39 cellular contexts compared by ENCODE assay signal in genomic region chr17:40796846-40797245, GRCh38. TPM values are rescaled to one million over a fixed set of nuclear protein-coding genes. Genes with fewer than 3 reads are reported as not detected.
"Had no signal": no experiment of that assay in that cellular context is flagged by ENCODE, and none has a peak within 500 bp of the region (broad histone marks: within the 10 kb centered on the region; RNA-seq: fewer than 3 reads in every experiment).

No MANE protein-coding gene starts in this region.

- H3K36me3 Mint-ChIP-seq: activated CD4-positive, alpha-beta memory T cell treated with anti-CD3 and anti-CD28 coated beads for 36 hours; activated CD8-positive, alpha-beta memory T cell treated with anti-CD3 and anti-CD28 coated beads, Interleukin-2, amount 10 ng/mL, durations not matched to agents 7 days and 5 days; activated naive CD8-positive, alpha-beta T cell treated with anti-CD3 and anti-CD28 coated beads for 36 hours had no signal

- H3K4me3 Mint-ChIP-seq: activated CD4-positive, alpha-beta memory T cell treated with anti-CD3 and anti-CD28 coated beads for 36 hours; activated CD4-positive, alpha-beta T cell treated with anti-CD3 and anti-CD28 coated beads, Interleukin-2, amount 10 ng/mL, durations not matched to agents 24 days and 14 days; activated CD8-positive, alpha-beta memory T cell treated with anti-CD3 and anti-CD28 coated beads, Interleukin-2, amount 10 ng/mL, durations not matched to agents 7 days and 5 days; activated CD8-positive, alpha-beta T cell treated with anti-CD3 and anti-CD28 coated beads, Interleukin-2, amount 10 ng/mL, durations not matched to agents 7 days and 5 days; activated naive CD4-positive, alpha-beta T cell treated with anti-CD3 and anti-CD28 coated beads for 36 hours; activated naive CD4-positive, alpha-beta T cell treated with anti-CD3 and anti-CD28 coated beads, Interleukin-2, amount 50 U/mL, for 24 hours; activated naive CD8-positive, alpha-beta T cell treated with anti-CD3 and anti-CD28 coated beads for 36 hours; activated naive CD8-positive, alpha-beta T cell treated with anti-CD3 and anti-CD28 coated beads, Interleukin-2, amount 50 U/mL, for 24 hours; activated T-helper 1 cell treated with anti-CD3 and anti-CD28 coated beads, Interleukin-12 subunit alpha, Interleukin-12 subunit beta, Interleukin-2, Interleukin-4 antibody, amounts not matched to agents 30 ng/mL and 10 ng/mL and 1 ng/mL, durations not matched to agents 14 hours and 24 hours and 36 hours; effector memory CD8-positive, alpha-beta T cell had no signal

- H3K9me3 ChIP-seq: adrenal gland, body of pancreas, esophagus squamous epithelium, gastroesophageal sphincter, heart right ventricle had no signal

- H3K27me3 ChIP-seq: body of pancreas had no signal

- H3K27ac ChIP-seq: adrenal gland, body of pancreas, epithelial cell of prostate, esophagus squamous epithelium, gastroesophageal sphincter, heart right ventricle had no signal

- H3K4me3 ChIP-seq: adrenal gland, body of pancreas, esophagus squamous epithelium, gastroesophageal sphincter, heart right ventricle had no signal

- H3K4me1 ChIP-seq: adrenal gland, body of pancreas, gastroesophageal sphincter had no signal

- DNase-seq: activated CD4-positive, alpha-beta memory T cell treated with anti-CD3 and anti-CD28 coated beads for 36 hours; activated CD4-positive, alpha-beta T cell treated with anti-CD3 and anti-CD28 coated beads, Interleukin-2, amount 10 ng/mL, durations not matched to agents 24 days and 14 days; activated CD8-positive, alpha-beta memory T cell treated with anti-CD3 and anti-CD28 coated beads, Interleukin-2, amount 10 ng/mL, durations not matched to agents 7 days and 5 days; activated CD8-positive, alpha-beta memory T cell treated with anti-CD3 and anti-CD28 coated beads, Interleukin-2, amount 50 U/mL, for 4 hours; activated CD8-positive, alpha-beta T cell treated with anti-CD3 and anti-CD28 coated beads, Interleukin-2, amount 10 ng/mL, durations not matched to agents 7 days and 5 days; activated effector memory CD4-positive, alpha-beta T cell treated with anti-CD3 and anti-CD28 coated beads, Interleukin-2, amount 50 U/mL, for 16 hours; activated naive CD4-positive, alpha-beta T cell treated with anti-CD3 and anti-CD28 coated beads for 36 hours; activated naive CD8-positive, alpha-beta T cell treated with anti-CD3 and anti-CD28 coated beads for 36 hours; activated naive CD8-positive, alpha-beta T cell treated with anti-CD3 and anti-CD28 coated beads, Interleukin-2, amount 50 U/mL, for 24 hours; activated T-cell treated with anti-CD3 and anti-CD28 coated beads, Interleukin-2, amount 50 U/mL, for 1 hour; activated T-cell treated with anti-CD3 and anti-CD28 coated beads, Interleukin-2, amount 50 U/mL, for 48 hours; adrenal gland; amygdala; aorta; body of pancreas; caudate nucleus; cortex of kidney; dermis blood vessel endothelial cell; effector CD4-positive, alpha-beta T cell; effector memory CD8-positive, alpha-beta T cell; esophagus squamous epithelium; foreskin melanocyte; heart right ventricle; T-helper 2 cell had no signal

- H3K4me1 Mint-ChIP-seq: activated CD4-positive, alpha-beta T cell treated with anti-CD3 and anti-CD28 coated beads, Interleukin-2, amount 10 ng/mL, durations not matched to agents 24 days and 14 days; activated CD8-positive, alpha-beta memory T cell treated with anti-CD3 and anti-CD28 coated beads, Interleukin-2, amount 10 ng/mL, durations not matched to agents 7 days and 5 days; activated naive CD4-positive, alpha-beta T cell treated with anti-CD3 and anti-CD28 coated beads, Interleukin-2, amount 50 U/mL, for 24 hours; activated naive CD8-positive, alpha-beta T cell treated with anti-CD3 and anti-CD28 coated beads, Interleukin-2, amount 50 U/mL, for 24 hours had no signal

- H3K36me3 ChIP-seq: adrenal gland, esophagus squamous epithelium, gastroesophageal sphincter, heart right ventricle had no signal

- H3K9me3 Mint-ChIP-seq: activated CD4-positive, alpha-beta memory T cell treated with anti-CD3 and anti-CD28 coated beads for 36 hours; activated CD4-positive, alpha-beta T cell treated with anti-CD3 and anti-CD28 coated beads, Interleukin-2, amount 10 ng/mL, durations not matched to agents 24 days and 14 days; activated naive CD4-positive, alpha-beta T cell treated with anti-CD3 and anti-CD28 coated beads for 36 hours; activated naive CD4-positive, alpha-beta T cell treated with anti-CD3 and anti-CD28 coated beads, Interleukin-2, amount 50 U/mL, for 24 hours; activated naive CD8-positive, alpha-beta T cell treated with anti-CD3 and anti-CD28 coated beads for 36 hours; activated naive CD8-positive, alpha-beta T cell treated with anti-CD3 and anti-CD28 coated beads, Interleukin-2, amount 50 U/mL, for 24 hours; activated T-helper 1 cell treated with anti-CD3 and anti-CD28 coated beads, Interleukin-12 subunit alpha, Interleukin-12 subunit beta, Interleukin-2, Interleukin-4 antibody, amounts not matched to agents 30 ng/mL and 10 ng/mL and 1 ng/mL, durations not matched to agents 14 hours and 24 hours and 36 hours; activated T-helper 2 cell treated with anti-CD3 and anti-CD28 coated beads, Interferon-gamma antibody, Interleukin-2, Interleukin-4, amounts not matched to agents 10 μg/mL and 5 μg/mL and 100 μg/mL, durations not matched to agents 14 hours and 24 hours and 36 hours; effector memory CD8-positive, alpha-beta T cell had no signal

- FAIRE-seq: colon, endometrium, endothelial cell of umbilical vein had no signal

- H3K27ac Mint-ChIP-seq: activated CD4-positive, alpha-beta memory T cell treated with anti-CD3 and anti-CD28 coated beads for 36 hours; activated CD4-positive, alpha-beta T cell treated with anti-CD3 and anti-CD28 coated beads, Interleukin-2, amount 10 ng/mL, durations not matched to agents 24 days and 14 days; activated CD8-positive, alpha-beta memory T cell treated with anti-CD3 and anti-CD28 coated beads, Interleukin-2, amount 10 ng/mL, durations not matched to agents 7 days and 5 days; activated CD8-positive, alpha-beta T cell treated with anti-CD3 and anti-CD28 coated beads, Interleukin-2, amount 10 ng/mL, durations not matched to agents 7 days and 5 days; activated naive CD4-positive, alpha-beta T cell treated with anti-CD3 and anti-CD28 coated beads for 36 hours; activated naive CD4-positive, alpha-beta T cell treated with anti-CD3 and anti-CD28 coated beads, Interleukin-2, amount 50 U/mL, for 24 hours; activated naive CD8-positive, alpha-beta T cell treated with anti-CD3 and anti-CD28 coated beads for 36 hours; activated naive CD8-positive, alpha-beta T cell treated with anti-CD3 and anti-CD28 coated beads, Interleukin-2, amount 50 U/mL, for 24 hours; activated T-helper 1 cell treated with anti-CD3 and anti-CD28 coated beads, Interleukin-12 subunit alpha, Interleukin-12 subunit beta, Interleukin-2, Interleukin-4 antibody, amounts not matched to agents 30 ng/mL and 10 ng/mL and 1 ng/mL, durations not matched to agents 14 hours and 24 hours and 36 hours; activated T-helper 2 cell treated with anti-CD3 and anti-CD28 coated beads, Interferon-gamma antibody, Interleukin-2, Interleukin-4, amounts not matched to agents 10 μg/mL and 5 μg/mL and 100 μg/mL, durations not matched to agents 14 hours and 24 hours and 36 hours; effector memory CD8-positive, alpha-beta T cell had no signal

- ATAC-seq: activated CD8-positive, alpha-beta memory T cell treated with anti-CD3 and anti-CD28 coated beads, Interleukin-2, amount 10 ng/mL, durations not matched to agents 7 days and 5 days; activated CD8-positive, alpha-beta T cell treated with anti-CD3 and anti-CD28 coated beads, Interleukin-2, amount 10 ng/mL, durations not matched to agents 7 days and 5 days; activated naive CD8-positive, alpha-beta T cell treated with anti-CD3 and anti-CD28 coated beads, Interleukin-2, amount 50 U/mL, for 24 hours; body of pancreas; effector memory CD8-positive, alpha-beta T cell; gastroesophageal sphincter; heart right ventricle had no signal

RNA-seq across cellular contexts. Expression of gene KRT28, which starts 2.9 kb away (rescaled TPM):
- total RNA-seq: activated CD4-positive, alpha-beta memory T cell treated with anti-CD3 and anti-CD28 coated beads for 36 hours; activated CD4-positive, alpha-beta T cell treated with anti-CD3 and anti-CD28 coated beads, Interleukin-2, amount 10 ng/mL, durations not matched to agents 24 days and 14 days; activated CD8-positive, alpha-beta memory T cell treated with anti-CD3 and anti-CD28 coated beads for 36 hours; activated CD8-positive, alpha-beta memory T cell treated with anti-CD3 and anti-CD28 coated beads, Interleukin-2, amount 10 ng/mL, durations not matched to agents 7 days and 5 days; activated CD8-positive, alpha-beta T cell treated with anti-CD3 and anti-CD28 coated beads, Interleukin-2, amount 10 ng/mL, durations not matched to agents 7 days and 5 days; activated naive CD4-positive, alpha-beta T cell treated with anti-CD3 and anti-CD28 coated beads for 36 hours; activated naive CD8-positive, alpha-beta T cell treated with anti-CD3 and anti-CD28 coated beads for 36 hours; activated T-helper 1 cell treated with anti-CD3 and anti-CD28 coated beads, Interleukin-12 subunit alpha, Interleukin-12 subunit beta, Interleukin-2, Interleukin-4 antibody, amounts not matched to agents 30 ng/mL and 10 ng/mL and 1 ng/mL, durations not matched to agents 14 hours and 24 hours and 36 hours; activated T-helper 2 cell treated with anti-CD3 and anti-CD28 coated beads, Interferon-gamma antibody, Interleukin-2, Interleukin-4, amounts not matched to agents 10 μg/mL and 5 μg/mL and 100 μg/mL, durations not matched to agents 14 hours and 24 hours and 36 hours; adrenal gland; aorta; body of pancreas; chondrocyte; dermis blood vessel endothelial cell; endothelial cell of umbilical vein; esophagus squamous epithelium; fibroblast of lung; fibroblast of villous mesenchyme; gastroesophageal sphincter; glomerular endothelial cell; heart right ventricle; T-helper 1 cell treated with Interleukin-12 subunit alpha and Interleukin-12 subunit beta and Interleukin-4 antibody, amounts not matched to agents 30 ng/mL and 1 ng/mL, for 36 hours had no signal
- polyA plus RNA-seq: adrenal gland, aorta, endothelial cell of umbilical vein, esophagus, fibroblast of lung, heart right ventricle had no signal

RNA-seq across cellular contexts. Expression of gene KRT27, which starts 14.5 kb away (rescaled TPM):
- total RNA-seq: activated CD4-positive, alpha-beta memory T cell treated with anti-CD3 and anti-CD28 coated beads for 36 hours; activated CD4-positive, alpha-beta T cell treated with anti-CD3 and anti-CD28 coated beads, Interleukin-2, amount 10 ng/mL, durations not matched to agents 24 days and 14 days; activated CD8-positive, alpha-beta memory T cell treated with anti-CD3 and anti-CD28 coated beads for 36 hours; activated CD8-positive, alpha-beta memory T cell treated with anti-CD3 and anti-CD28 coated beads, Interleukin-2, amount 10 ng/mL, durations not matched to agents 7 days and 5 days; activated CD8-positive, alpha-beta T cell treated with anti-CD3 and anti-CD28 coated beads, Interleukin-2, amount 10 ng/mL, durations not matched to agents 7 days and 5 days; activated naive CD4-positive, alpha-beta T cell treated with anti-CD3 and anti-CD28 coated beads for 36 hours; activated naive CD8-positive, alpha-beta T cell treated with anti-CD3 and anti-CD28 coated beads for 36 hours; activated T-helper 1 cell treated with anti-CD3 and anti-CD28 coated beads, Interleukin-12 subunit alpha, Interleukin-12 subunit beta, Interleukin-2, Interleukin-4 antibody, amounts not matched to agents 30 ng/mL and 10 ng/mL and 1 ng/mL, durations not matched to agents 14 hours and 24 hours and 36 hours; activated T-helper 2 cell treated with anti-CD3 and anti-CD28 coated beads, Interferon-gamma antibody, Interleukin-2, Interleukin-4, amounts not matched to agents 10 μg/mL and 5 μg/mL and 100 μg/mL, durations not matched to agents 14 hours and 24 hours and 36 hours; adrenal gland; aorta; body of pancreas; chondrocyte; dermis blood vessel endothelial cell; endothelial cell of umbilical vein; esophagus squamous epithelium; fibroblast of lung; fibroblast of villous mesenchyme; gastroesophageal sphincter; glomerular endothelial cell; T-helper 1 cell treated with Interleukin-12 subunit alpha and Interleukin-12 subunit beta and Interleukin-4 antibody, amounts not matched to agents 30 ng/mL and 1 ng/mL, for 36 hours had no signal
- polyA plus RNA-seq: aorta, endothelial cell of umbilical vein, fibroblast of lung, heart right ventricle had no signal

RNA-seq across cellular contexts. Expression of gene KRT26, which starts 24.8 kb away (rescaled TPM):
- total RNA-seq: activated CD4-positive, alpha-beta memory T cell treated with anti-CD3 and anti-CD28 coated beads for 36 hours; activated CD4-positive, alpha-beta T cell treated with anti-CD3 and anti-CD28 coated beads, Interleukin-2, amount 10 ng/mL, durations not matched to agents 24 days and 14 days; activated CD8-positive, alpha-beta memory T cell treated with anti-CD3 and anti-CD28 coated beads for 36 hours; activated CD8-positive, alpha-beta memory T cell treated with anti-CD3 and anti-CD28 coated beads, Interleukin-2, amount 10 ng/mL, durations not matched to agents 7 days and 5 days; activated CD8-positive, alpha-beta T cell treated with anti-CD3 and anti-CD28 coated beads, Interleukin-2, amount 10 ng/mL, durations not matched to agents 7 days and 5 days; activated naive CD4-positive, alpha-beta T cell treated with anti-CD3 and anti-CD28 coated beads for 36 hours; activated naive CD8-positive, alpha-beta T cell treated with anti-CD3 and anti-CD28 coated beads for 36 hours; activated T-helper 1 cell treated with anti-CD3 and anti-CD28 coated beads, Interleukin-12 subunit alpha, Interleukin-12 subunit beta, Interleukin-2, Interleukin-4 antibody, amounts not matched to agents 30 ng/mL and 10 ng/mL and 1 ng/mL, durations not matched to agents 14 hours and 24 hours and 36 hours; activated T-helper 2 cell treated with anti-CD3 and anti-CD28 coated beads, Interferon-gamma antibody, Interleukin-2, Interleukin-4, amounts not matched to agents 10 μg/mL and 5 μg/mL and 100 μg/mL, durations not matched to agents 14 hours and 24 hours and 36 hours; adrenal gland; aorta; body of pancreas; chondrocyte; dermis blood vessel endothelial cell; endothelial cell of umbilical vein; esophagus squamous epithelium; fibroblast of lung; fibroblast of villous mesenchyme; gastroesophageal sphincter; glomerular endothelial cell; heart right ventricle; T-helper 1 cell treated with Interleukin-12 subunit alpha and Interleukin-12 subunit beta and Interleukin-4 antibody, amounts not matched to agents 30 ng/mL and 1 ng/mL, for 36 hours had no signal
- polyA plus RNA-seq: adrenal gland, aorta, endothelial cell of umbilical vein, esophagus, fibroblast of lung, heart right ventricle had no signal

RNA-seq across cellular contexts. Expression of gene KRT25, which starts 41.7 kb away (rescaled TPM):
- total RNA-seq: activated CD4-positive, alpha-beta memory T cell treated with anti-CD3 and anti-CD28 coated beads for 36 hours; activated CD4-positive, alpha-beta T cell treated with anti-CD3 and anti-CD28 coated beads, Interleukin-2, amount 10 ng/mL, durations not matched to agents 24 days and 14 days; activated CD8-positive, alpha-beta memory T cell treated with anti-CD3 and anti-CD28 coated beads for 36 hours; activated CD8-positive, alpha-beta memory T cell treated with anti-CD3 and anti-CD28 coated beads, Interleukin-2, amount 10 ng/mL, durations not matched to agents 7 days and 5 days; activated CD8-positive, alpha-beta T cell treated with anti-CD3 and anti-CD28 coated beads, Interleukin-2, amount 10 ng/mL, durations not matched to agents 7 days and 5 days; activated naive CD4-positive, alpha-beta T cell treated with anti-CD3 and anti-CD28 coated beads for 36 hours; activated naive CD8-positive, alpha-beta T cell treated with anti-CD3 and anti-CD28 coated beads for 36 hours; activated T-helper 1 cell treated with anti-CD3 and anti-CD28 coated beads, Interleukin-12 subunit alpha, Interleukin-12 subunit beta, Interleukin-2, Interleukin-4 antibody, amounts not matched to agents 30 ng/mL and 10 ng/mL and 1 ng/mL, durations not matched to agents 14 hours and 24 hours and 36 hours; activated T-helper 2 cell treated with anti-CD3 and anti-CD28 coated beads, Interferon-gamma antibody, Interleukin-2, Interleukin-4, amounts not matched to agents 10 μg/mL and 5 μg/mL and 100 μg/mL, durations not matched to agents 14 hours and 24 hours and 36 hours; adrenal gland; aorta; body of pancreas; chondrocyte; dermis blood vessel endothelial cell; endothelial cell of umbilical vein; esophagus squamous epithelium; fibroblast of lung; fibroblast of villous mesenchyme; gastroesophageal sphincter; glomerular endothelial cell; heart right ventricle; T-helper 1 cell treated with Interleukin-12 subunit alpha and Interleukin-12 subunit beta and Interleukin-4 antibody, amounts not matched to agents 30 ng/mL and 1 ng/mL, for 36 hours had no signal
- polyA plus RNA-seq: adrenal gland, aorta, endothelial cell of umbilical vein, esophagus, fibroblast of lung, heart right ventricle had no signal
